ENCODE assay signal across 1 cellular context in the genomic region with DNA sequence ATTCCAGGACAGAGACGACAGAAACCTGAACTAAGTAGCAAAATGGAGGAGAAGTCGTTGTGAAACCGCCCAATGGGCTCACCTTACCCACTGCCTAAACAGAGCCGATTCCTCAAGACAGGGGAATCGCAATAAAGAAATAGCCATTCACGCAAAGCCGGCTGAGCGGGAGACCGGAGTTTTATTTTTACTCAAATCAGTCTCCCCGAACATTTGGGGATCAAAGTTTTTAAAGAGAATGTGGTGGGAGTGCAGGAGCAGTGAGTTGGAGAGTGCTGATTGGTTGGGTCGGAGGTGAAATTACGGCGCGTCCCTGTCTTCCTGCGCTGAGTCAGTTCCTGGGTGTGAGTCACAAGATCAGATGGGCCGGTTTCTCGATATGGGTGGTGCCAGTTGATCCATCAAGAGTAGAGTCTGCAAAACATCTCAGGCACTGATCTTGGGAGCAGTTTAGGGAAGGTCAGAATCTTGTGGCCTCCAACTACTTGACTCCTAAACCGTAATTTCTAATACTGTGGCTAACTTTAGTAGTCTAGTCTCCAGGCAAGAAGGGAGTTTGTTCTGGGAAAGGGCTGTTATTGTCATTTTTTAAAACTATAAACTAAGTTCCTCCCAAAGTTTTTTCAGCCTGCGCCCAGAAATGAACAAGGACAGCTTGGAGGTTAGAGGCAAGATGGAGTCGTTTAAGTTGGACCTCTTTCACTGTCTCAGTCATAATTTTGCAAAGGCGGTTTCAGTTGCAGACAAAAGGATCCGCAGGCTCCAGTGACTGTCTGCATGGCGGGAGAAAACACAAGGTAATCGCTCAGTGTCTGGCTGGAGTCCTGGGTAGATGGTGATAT.
A peak's percentile ranks its signal among the peaks of the same experiment; 100 is the strongest.
TF ChIP-seq lines count a peak whose summit lies in the region.

No MANE protein-coding gene starts in this region.

TF ChIP-seq in K562, 482 proteins besides CTCF, POLR2A, EP300 and RAD21 (continued from another document):
- TF ChIP-seq TSHZ1 (CRISPR knock-in tag; IDR thresholded peaks at IDR 0.05) (no peak), TFAM (CRISPR knock-in tag; conservative IDR thresholded peaks at IDR 0.05) (no peak), ZNF830 (CRISPR knock-in tag; IDR thresholded peaks at IDR 0.05) (peak; percentile 74; the same call in 1 of the 2 replicates), PRMT5 (CRISPR knock-in tag; IDR thresholded peaks at IDR 0.05) (no peak), SETDB1 (IDR thresholded peaks at IDR 0.05; ENCODE audit: low read length) (no peak), SIN3B (IDR thresholded peaks at IDR 0.05; ENCODE audit: low read depth) (no peak), ZNF695 (CRISPR knock-in tag; IDR thresholded peaks at IDR 0.05) (no peak), RUNX1 (IDR thresholded peaks at IDR 0.05; ENCODE audit: low read depth) (no peak), KDM2B (CRISPR knock-in tag; IDR thresholded peaks at IDR 0.05) (no peak), PURB (CRISPR knock-in tag; IDR thresholded peaks at IDR 0.05; ENCODE audit: low read depth) (no peak), TAF1 (IDR thresholded peaks at IDR 0.05; ENCODE audit: control insufficient read depth, extremely low read depth, insufficient read depth, low read length, severe bottlenecking) (peak; percentile 88), HDAC2 (IDR thresholded peaks at IDR 0.05) (no peak), EZH2 (IDR thresholded peaks at IDR 0.05; ENCODE audit: borderline replicate concordance, low read depth, low read length) (no peak), CHD4 (IDR thresholded peaks at IDR 0.05; ENCODE audit: insufficient read depth, insufficient replicate concordance, low read depth, low read length, poor library complexity, severe bottlenecking) (no peak), TAF7 (tag; IDR thresholded peaks at IDR 0.05) (peak; percentile 86), NFE2 (IDR thresholded peaks at IDR 0.05; ENCODE audit: low read depth) (peak; percentile 87), ZNF165 (CRISPR knock-in tag; IDR thresholded peaks at IDR 0.05; ENCODE audit: borderline replicate concordance) (no peak)
- TF ChIP-seq, protein P1, sequence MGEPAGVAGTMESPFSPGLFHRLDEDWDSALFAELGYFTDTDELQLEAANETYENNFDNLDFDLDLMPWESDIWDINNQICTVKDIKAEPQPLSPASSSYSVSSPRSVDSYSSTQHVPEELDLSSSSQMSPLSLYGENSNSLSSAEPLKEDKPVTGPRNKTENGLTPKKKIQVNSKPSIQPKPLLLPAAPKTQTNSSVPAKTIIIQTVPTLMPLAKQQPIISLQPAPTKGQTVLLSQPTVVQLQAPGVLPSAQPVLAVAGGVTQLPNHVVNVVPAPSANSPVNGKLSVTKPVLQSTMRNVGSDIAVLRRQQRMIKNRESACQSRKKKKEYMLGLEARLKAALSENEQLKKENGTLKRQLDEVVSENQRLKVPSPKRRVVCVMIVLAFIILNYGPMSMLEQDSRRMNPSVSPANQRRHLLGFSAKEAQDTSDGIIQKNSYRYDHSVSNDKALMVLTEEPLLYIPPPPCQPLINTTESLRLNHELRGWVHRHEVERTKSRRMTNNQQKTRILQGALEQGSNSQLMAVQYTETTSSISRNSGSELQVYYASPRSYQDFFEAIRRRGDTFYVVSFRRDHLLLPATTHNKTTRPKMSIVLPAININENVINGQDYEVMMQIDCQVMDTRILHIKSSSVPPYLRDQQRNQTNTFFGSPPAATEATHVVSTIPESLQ (CRISPR knock-in tag; IDR thresholded peaks at IDR 0.05): no peak
- TF ChIP-seq, protein P2, sequence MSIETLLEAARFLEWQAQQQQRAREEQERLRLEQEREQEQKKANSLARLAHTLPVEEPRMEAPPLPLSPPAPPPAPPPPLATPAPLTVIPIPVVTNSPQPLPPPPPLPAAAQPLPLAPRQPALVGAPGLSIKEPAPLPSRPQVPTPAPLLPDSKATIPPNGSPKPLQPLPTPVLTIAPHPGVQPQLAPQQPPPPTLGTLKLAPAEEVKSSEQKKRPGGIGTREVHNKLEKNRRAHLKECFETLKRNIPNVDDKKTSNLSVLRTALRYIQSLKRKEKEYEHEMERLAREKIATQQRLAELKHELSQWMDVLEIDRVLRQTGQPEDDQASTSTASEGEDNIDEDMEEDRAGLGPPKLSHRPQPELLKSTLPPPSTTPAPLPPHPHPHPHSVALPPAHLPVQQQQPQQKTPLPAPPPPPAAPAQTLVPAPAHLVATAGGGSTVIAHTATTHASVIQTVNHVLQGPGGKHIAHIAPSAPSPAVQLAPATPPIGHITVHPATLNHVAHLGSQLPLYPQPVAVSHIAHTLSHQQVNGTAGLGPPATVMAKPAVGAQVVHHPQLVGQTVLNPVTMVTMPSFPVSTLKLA (conservative IDR thresholded peaks at IDR 0.05): peak; percentile 32 to 68; a peak in 3 of 4 replicates
